17 cellular contexts compared by ENCODE assay signal in genomic region chr9:40927851-40928802, GRCh38.
A peak's percentile ranks its signal among the peaks of the same experiment; 100 is the strongest.
DNase-seq lines count a peak whose midpoint lies in the region; ATAC-seq, FAIRE-seq and TF ChIP-seq lines count a peak whose summit lies in the region.
"Had no signal": no experiment of that assay in that cellular context is flagged by ENCODE, and none has a peak within 500 bp of the region (broad histone marks: within the 10 kb centered on the region; RNA-seq: fewer than 3 reads in every experiment).

No MANE protein-coding gene starts in this region.

- FAIRE-seq in frontal cortex (lab: Jason Lieb, UNC): no peak
- FAIRE-seq: GM12891 had no signal

- intact Hi-C loops in Right ventricle myocardium inferior (cut with DNase I): no loop called here
- intact Hi-C loops in left ventricle myocardium inferior (cut with micrococcal nuclease): no loop called here

- ATAC-seq in Right ventricle myocardium inferior: peak; percentile 26
- no peak for ATAC-seq in GM19395 (IDR thresholded peaks at IDR 0.05; ENCODE audit: unreplicated experiment)

- H3K4me1 ChIP-seq in left ventricle myocardium inferior: no peaks in the 10 kb centered on the region
- no peaks in the 10 kb centered on the region for H3K4me1 ChIP-seq in Karpas-422 (ENCODE audit: low read length)
- no peaks in the 10 kb centered on the region for H3K4me1 ChIP-seq in right atrium auricular region
- H3K4me1 ChIP-seq in subcutaneous abdominal adipose tissue (ENCODE audit: control insufficient read depth in 5 of 5, insufficient read depth in 5 of 5, low read length in 5 of 5): no peaks in the 10 kb centered on the region
- H3K4me1 ChIP-seq: BLaER1 treated with 17β-estradiol and CSF1 and Interleukin-3, amounts not matched to agents 10 nM and 100 nM had no signal

- DNase-seq in Right ventricle myocardium inferior (ENCODE audit: missing footprints): no peak
- DNase-seq in left ventricle myocardium inferior: no peak
- peak; percentile 38 for DNase-seq in Karpas-422
- DNase-seq in right atrium auricular region (ENCODE audit: low spot score): peak; percentile 53
- DNase-seq in GM10248 (ENCODE audit: extremely low spot score): no peak
- no peak for DNase-seq in frontal cortex (ENCODE audit: low spot score in 2 of 2)
- DNase-seq: 8988T; ACHN; Calu3; CD4-positive, CD25-positive, alpha-beta regulatory T cell; DMS 273 treated with DMSO at 0.1 percent for 48 hours; GOT3; H9 had no signal

- H3K4me3 ChIP-seq in left ventricle myocardium inferior (no peak overlapping the region), Karpas-422 (ENCODE audit: low read length) (no peak overlapping the region), right atrium auricular region (no peak overlapping the region), subcutaneous abdominal adipose tissue (ENCODE audit: low read depth in 1 of 5, low read length in 5 of 5) (peak overlapping the region in 4 of 5 donors; percentile 0 to 19 (median 7))
- H3K4me3 ChIP-seq: BLaER1 treated with 17β-estradiol and CSF1 and Interleukin-3, amounts not matched to agents 10 nM and 100 nM had no signal

- no peaks in the 10 kb centered on the region for H4K20me1 ChIP-seq in Karpas-422 (ENCODE audit: insufficient read depth, low read depth, low read length)
- H4K20me1 ChIP-seq: BLaER1 treated with 17β-estradiol and CSF1 and Interleukin-3, amounts not matched to agents 10 nM and 100 nM had no signal

- no peaks in the 10 kb centered on the region for H3K79me2 ChIP-seq in Karpas-422 (ENCODE audit: low read length)

- H3K9me3 ChIP-seq in left ventricle myocardium inferior (replicated peaks) (peaks cover 92% of the 10 kb centered on the region), Karpas-422 (ENCODE audit: low read length) (peaks cover 74% of the 10 kb centered on the region), right atrium auricular region (peaks cover 7 to 62% of the 10 kb centered on the region in 2 donors), subcutaneous abdominal adipose tissue (ENCODE audit: control insufficient read depth in 5 of 5, low read length in 5 of 5) (peaks cover 45 to 80% (median 60%) of the 10 kb centered on the region in 5 donors)

- H3K9ac ChIP-seq in Karpas-422 (ENCODE audit: low read length): no peak overlapping the region
- no peak overlapping the region for H3K9ac ChIP-seq in subcutaneous abdominal adipose tissue (ENCODE audit: low read length in 5 of 5)
- H3K9ac ChIP-seq: BLaER1 treated with 17β-estradiol and CSF1 and Interleukin-3, amounts not matched to agents 10 nM and 100 nM had no signal

- no peak overlapping the region for H2AFZ ChIP-seq in Karpas-422 (ENCODE audit: low read length)

- CTCF ChIA-PET in GM10248 (lab: Yijun Ruan, JAX): no interaction called here

- TF ChIP-seq CTCF in left ventricle myocardium inferior (IDR thresholded peaks at IDR 0.05; ENCODE audit: borderline replicate concordance) (no peak), right atrium auricular region (IDR thresholded peaks at IDR 0.05) (no peak), GM10248 (IDR thresholded peaks at IDR 0.05; ENCODE audit: control extremely low read depth, extremely low read depth, low read depth, missing control alignments) (no peak)

- H3K9me2 ChIP-seq in Karpas-422 (replicated peaks; ENCODE audit: insufficient read depth, low read length): no peaks in the 10 kb centered on the region

- H3K36me3 ChIP-seq in left ventricle myocardium inferior: no peaks in the 10 kb centered on the region
- H3K36me3 ChIP-seq in Karpas-422 (ENCODE audit: insufficient read depth, low read length): no peaks in the 10 kb centered on the region
- H3K36me3 ChIP-seq in right atrium auricular region: no peaks in the 10 kb centered on the region
- H3K36me3 ChIP-seq in subcutaneous abdominal adipose tissue (ENCODE audit: control insufficient read depth in 5 of 5, insufficient read depth in 5 of 5, low read length in 5 of 5): no peaks in the 10 kb centered on the region
- H3K36me3 ChIP-seq: BLaER1 treated with 17β-estradiol and CSF1 and Interleukin-3, amounts not matched to agents 10 nM and 100 nM had no signal

- no peaks in the 10 kb centered on the region for H3K27me3 ChIP-seq in left ventricle myocardium inferior (ENCODE audit: low read depth)
- no peaks in the 10 kb centered on the region for H3K27me3 ChIP-seq in Karpas-422 (ENCODE audit: low read length)
- H3K27me3 ChIP-seq in right atrium auricular region: no peaks in the 10 kb centered on the region
- no peaks in the 10 kb centered on the region for H3K27me3 ChIP-seq in subcutaneous abdominal adipose tissue (ENCODE audit: control insufficient read depth in 5 of 5, insufficient read depth in 4 of 5, low read length in 5 of 5)
- H3K27me3 ChIP-seq: BLaER1 treated with 17β-estradiol and CSF1 and Interleukin-3, amounts not matched to agents 10 nM and 100 nM had no signal

- no peak overlapping the region for H3K4me2 ChIP-seq in Karpas-422 (ENCODE audit: low read depth, low read length, poor library complexity, severe bottlenecking)
- H3K4me2 ChIP-seq: BLaER1 treated with 17β-estradiol and CSF1 and Interleukin-3, amounts not matched to agents 10 nM and 100 nM had no signal

- H3K27ac ChIP-seq in left ventricle myocardium inferior (replicated peaks) (no peak overlapping the region), Karpas-422 (ENCODE audit: low read length) (no peak overlapping the region), right atrium auricular region (no peak overlapping the region), subcutaneous abdominal adipose tissue (ENCODE audit: low read depth, low read length) (no peak overlapping the region)
- H3K27ac ChIP-seq: BLaER1 treated with 17β-estradiol and CSF1 and Interleukin-3, amounts not matched to agents 10 nM and 100 nM had no signal

- POLR2A ChIA-PET in GM10248 (lab: Yijun Ruan, JAX): no interaction called here

Comparison
In these comparisons a context has a peak if more than half of its experiments do, and no peak if none do; other contexts are left out.
1. DNase-seq: peak in Karpas-422 (single experiment) and right atrium auricular region (single experiment); none in Right ventricle myocardium inferior (single experiment), left ventricle myocardium inferior (single experiment), GM10248 (single experiment) and frontal cortex (0 of 2).
2. H3K4me3 ChIP-seq: peak in subcutaneous abdominal adipose tissue (4 of 5); none in left ventricle myocardium inferior (single experiment), Karpas-422 (single experiment) and right atrium auricular region (0 of 2).